ENCODE assay signal across 25 cellular contexts in the genomic region with DNA sequence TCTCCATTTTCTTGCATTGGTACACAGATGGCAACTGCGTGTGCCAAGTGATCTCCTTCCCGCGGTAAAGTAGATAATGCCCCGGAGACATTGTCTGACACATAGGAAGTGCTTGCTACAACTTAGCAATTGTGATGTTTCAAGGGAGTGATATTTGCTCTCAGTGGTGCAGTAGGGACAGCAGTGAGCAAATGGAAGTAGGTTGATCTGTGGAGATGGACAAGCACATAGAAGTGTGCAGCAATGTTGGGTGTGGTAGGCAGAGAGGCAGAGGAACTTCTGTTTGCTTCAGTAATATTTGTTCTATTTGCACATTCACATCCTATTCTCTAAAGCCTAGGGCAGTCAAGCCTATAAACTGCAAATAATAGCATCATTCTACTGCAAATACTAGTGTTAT.
"Had no signal": no experiment of that assay in that cellular context is flagged by ENCODE, and none has a peak within 500 bp of the region (broad histone marks: within the 10 kb centered on the region; RNA-seq: fewer than 3 reads in every experiment).

No MANE protein-coding gene starts in this region.

- H3K9me3 ChIP-seq: neutrophil, pancreas, prostate gland, right lobe of liver, sigmoid colon, stomach, thoracic aorta, thyroid gland, tibial nerve, upper lobe of left lung, vagina had no signal

- ATAC-seq: natural killer cell; pancreas; right cardiac atrium; right lobe of liver; stimulated activated effector memory CD8-positive, alpha-beta T cell treated with anti-CD3 and anti-CD28 coated beads, Interleukin-12 subunit alpha, Interleukin-12 subunit beta, amount 100 ng/mL, for 72 hours; stimulated activated naive B cell treated with anti-CD40 and anti-IgM and Interleukin-4, amounts not matched to agents 10 μg/mL and 1 μg/mL and 100 μg/mL, for 72 hours had no signal

- H3K4me3 ChIP-seq: pancreas, prostate gland, right lobe of liver, sigmoid colon, stomach, thoracic aorta, thyroid gland, tibial nerve, upper lobe of left lung, vagina had no signal

- H3K27me3 Mint-ChIP-seq: stimulated activated naive B cell treated with anti-CD40 and anti-IgM and Interleukin-4, amounts not matched to agents 10 μg/mL and 1 μg/mL and 100 μg/mL, for 72 hours; stimulated activated naive CD8-positive, alpha-beta T cell treated with anti-CD3 and anti-CD28 coated beads, Interleukin-15, Interleukin-2, amounts not matched to agents 100 ng/mL and 50 ng/mL, for 24 hours had no signal

- H3K36me3 ChIP-seq: neutrophil, pancreas, prostate gland, right lobe of liver, sigmoid colon, stomach, thoracic aorta, thyroid gland, tibial nerve, upper lobe of left lung, vagina had no signal

- H3K4me1 ChIP-seq: pancreas, prostate gland, right lobe of liver, sigmoid colon, stomach, thyroid gland, tibial nerve, upper lobe of left lung, vagina had no signal

- H3K4me1 Mint-ChIP-seq: natural killer cell; nephron; stimulated activated effector memory CD8-positive, alpha-beta T cell treated with anti-CD3 and anti-CD28 coated beads, Interleukin-12 subunit alpha, Interleukin-12 subunit beta, amount 100 ng/mL, for 72 hours; stimulated activated naive B cell treated with anti-CD40 and anti-IgM and Interleukin-4, amounts not matched to agents 10 μg/mL and 1 μg/mL and 100 μg/mL, for 72 hours had no signal

- H3K27ac Mint-ChIP-seq: natural killer cell; nephron; stimulated activated effector memory CD8-positive, alpha-beta T cell treated with anti-CD3 and anti-CD28 coated beads, Interleukin-12 subunit alpha, Interleukin-12 subunit beta, amount 100 ng/mL, for 72 hours; stimulated activated naive B cell treated with anti-CD40 and anti-IgM and Interleukin-4, amounts not matched to agents 10 μg/mL and 1 μg/mL and 100 μg/mL, for 72 hours; stimulated activated naive CD8-positive, alpha-beta T cell treated with anti-CD3 and anti-CD28 coated beads, Interleukin-15, Interleukin-2, amounts not matched to agents 100 ng/mL and 50 ng/mL, for 24 hours had no signal

- H3K27ac ChIP-seq: neutrophil, pancreas, prostate gland, right lobe of liver, sigmoid colon, stomach, thoracic aorta, thyroid gland, tibial nerve, upper lobe of left lung, vagina had no signal

- H3K4me3 Mint-ChIP-seq: natural killer cell; nephron; stimulated activated effector memory CD8-positive, alpha-beta T cell treated with anti-CD3 and anti-CD28 coated beads, Interleukin-12 subunit alpha, Interleukin-12 subunit beta, amount 100 ng/mL, for 72 hours; stimulated activated naive B cell treated with anti-CD40 and anti-IgM and Interleukin-4, amounts not matched to agents 10 μg/mL and 1 μg/mL and 100 μg/mL, for 72 hours; stimulated activated naive CD8-positive, alpha-beta T cell treated with anti-CD3 and anti-CD28 coated beads, Interleukin-15, Interleukin-2, amounts not matched to agents 100 ng/mL and 50 ng/mL, for 24 hours had no signal

- DNase-seq: natural killer cell; nucleus accumbens; pancreas; right cardiac atrium; right lobe of liver; sigmoid colon; small intestine; stimulated activated CD4-positive, alpha-beta T cell treated with anti-CD3 and anti-CD28 coated beads, Interleukin-15, amount 100 ng/mL, for 24 hours; stimulated activated CD4-positive, alpha-beta T cell treated with anti-CD3 and anti-CD28 coated beads, Interleukin-2, amount 100 ng/mL, for 24 hours; stimulated activated CD4-positive, alpha-beta T cell treated with anti-CD3 and anti-CD28 coated beads, Interleukin-2, amount 100 ng/mL, for 48 hours; stimulated activated CD4-positive, alpha-beta T cell treated with anti-CD3 and anti-CD28 coated beads, Interleukin-4, amount 100 ng/mL, for 24 hours; stimulated activated naive B cell treated with anti-CD40 and anti-IgM and Interleukin-4, amounts not matched to agents 10 μg/mL and 1 μg/mL and 100 μg/mL, for 72 hours; stimulated activated naive CD4-positive, alpha-beta T cell treated with Interleukin-2 at 50 U/mL for 16 hours; stomach; thyroid gland; upper lobe of left lung had no signal

- FAIRE-seq: small intestine, urothelium cell line had no signal

- H3K9me3 Mint-ChIP-seq: stimulated activated effector memory CD8-positive, alpha-beta T cell treated with anti-CD3 and anti-CD28 coated beads, Interleukin-12 subunit alpha, Interleukin-12 subunit beta, amount 100 ng/mL, for 72 hours; stimulated activated naive B cell treated with anti-CD40 and anti-IgM and Interleukin-4, amounts not matched to agents 10 μg/mL and 1 μg/mL and 100 μg/mL, for 72 hours; stimulated activated naive CD8-positive, alpha-beta T cell treated with anti-CD3 and anti-CD28 coated beads, Interleukin-15, Interleukin-2, amounts not matched to agents 100 ng/mL and 50 ng/mL, for 24 hours had no signal

- H3K36me3 Mint-ChIP-seq: natural killer cell; stimulated activated effector memory CD8-positive, alpha-beta T cell treated with anti-CD3 and anti-CD28 coated beads, Interleukin-12 subunit alpha, Interleukin-12 subunit beta, amount 100 ng/mL, for 72 hours; stimulated activated naive B cell treated with anti-CD40 and anti-IgM and Interleukin-4, amounts not matched to agents 10 μg/mL and 1 μg/mL and 100 μg/mL, for 72 hours had no signal

- H3K27me3 ChIP-seq: neutrophil, right lobe of liver, sigmoid colon, stomach, thyroid gland, tibial nerve, upper lobe of left lung, vagina had no signal
